In the genomic region with DNA sequence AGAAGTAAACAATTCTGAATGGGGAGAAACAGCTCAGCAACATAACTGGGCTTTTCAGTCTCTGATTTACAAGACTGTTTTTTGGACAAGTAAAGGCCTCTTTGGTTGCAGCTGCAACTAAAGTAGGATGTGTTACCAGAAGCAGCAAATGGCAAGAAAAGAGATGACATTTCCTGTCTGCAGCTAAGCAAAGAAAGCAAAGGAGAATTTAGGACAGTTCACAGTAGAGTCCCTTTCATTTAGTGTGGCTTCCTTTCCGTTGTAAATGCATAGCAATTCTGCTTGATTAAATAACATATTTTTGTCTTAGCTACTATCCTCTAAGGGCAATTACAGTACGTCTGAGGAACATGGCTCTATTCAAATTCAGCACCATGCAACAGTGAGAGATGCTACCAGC, we compare ENCODE assay signal across 1 cellular context.
TF ChIP-seq lines count a peak whose summit lies in the region.

No MANE protein-coding gene starts in this region.

TF ChIP-seq in HepG2, 621 proteins besides CTCF, POLR2A, EP300 and RAD21 (continued from another document):
- TF ChIP-seq, protein P1, sequence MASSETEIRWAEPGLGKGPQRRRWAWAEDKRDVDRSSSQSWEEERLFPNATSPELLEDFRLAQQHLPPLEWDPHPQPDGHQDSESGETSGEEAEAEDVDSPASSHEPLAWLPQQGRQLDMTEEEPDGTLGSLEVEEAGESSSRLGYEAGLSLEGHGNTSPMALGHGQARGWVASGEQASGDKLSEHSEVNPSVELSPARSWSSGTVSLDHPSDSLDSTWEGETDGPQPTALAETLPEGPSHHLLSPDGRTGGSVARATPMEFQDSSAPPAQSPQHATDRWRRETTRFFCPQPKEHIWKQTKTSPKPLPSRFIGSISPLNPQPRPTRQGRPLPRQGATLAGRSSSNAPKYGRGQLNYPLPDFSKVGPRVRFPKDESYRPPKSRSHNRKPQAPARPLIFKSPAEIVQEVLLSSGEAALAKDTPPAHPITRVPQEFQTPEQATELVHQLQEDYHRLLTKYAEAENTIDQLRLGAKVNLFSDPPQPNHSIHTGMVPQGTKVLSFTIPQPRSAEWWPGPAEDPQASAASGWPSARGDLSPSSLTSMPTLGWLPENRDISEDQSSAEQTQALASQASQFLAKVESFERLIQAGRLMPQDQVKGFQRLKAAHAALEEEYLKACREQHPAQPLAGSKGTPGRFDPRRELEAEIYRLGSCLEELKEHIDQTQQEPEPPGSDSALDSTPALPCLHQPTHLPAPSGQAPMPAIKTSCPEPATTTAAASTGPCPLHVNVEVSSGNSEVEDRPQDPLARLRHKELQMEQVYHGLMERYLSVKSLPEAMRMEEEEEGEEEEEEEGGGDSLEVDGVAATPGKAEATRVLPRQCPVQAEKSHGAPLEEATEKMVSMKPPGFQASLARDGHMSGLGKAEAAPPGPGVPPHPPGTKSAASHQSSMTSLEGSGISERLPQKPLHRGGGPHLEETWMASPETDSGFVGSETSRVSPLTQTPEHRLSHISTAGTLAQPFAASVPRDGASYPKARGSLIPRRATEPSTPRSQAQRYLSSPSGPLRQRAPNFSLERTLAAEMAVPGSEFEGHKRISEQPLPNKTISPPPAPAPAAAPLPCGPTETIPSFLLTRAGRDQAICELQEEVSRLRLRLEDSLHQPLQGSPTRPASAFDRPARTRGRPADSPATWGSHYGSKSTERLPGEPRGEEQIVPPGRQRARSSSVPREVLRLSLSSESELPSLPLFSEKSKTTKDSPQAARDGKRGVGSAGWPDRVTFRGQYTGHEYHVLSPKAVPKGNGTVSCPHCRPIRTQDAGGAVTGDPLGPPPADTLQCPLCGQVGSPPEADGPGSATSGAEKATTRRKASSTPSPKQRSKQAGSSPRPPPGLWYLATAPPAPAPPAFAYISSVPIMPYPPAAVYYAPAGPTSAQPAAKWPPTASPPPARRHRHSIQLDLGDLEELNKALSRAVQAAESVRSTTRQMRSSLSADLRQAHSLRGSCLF (CRISPR knock-in tag; IDR thresholded peaks at IDR 0.05; ENCODE audit: borderline replicate concordance) = no peak
